Comparison of ENCODE assay signal across 25 cellular contexts in the genomic region with DNA sequence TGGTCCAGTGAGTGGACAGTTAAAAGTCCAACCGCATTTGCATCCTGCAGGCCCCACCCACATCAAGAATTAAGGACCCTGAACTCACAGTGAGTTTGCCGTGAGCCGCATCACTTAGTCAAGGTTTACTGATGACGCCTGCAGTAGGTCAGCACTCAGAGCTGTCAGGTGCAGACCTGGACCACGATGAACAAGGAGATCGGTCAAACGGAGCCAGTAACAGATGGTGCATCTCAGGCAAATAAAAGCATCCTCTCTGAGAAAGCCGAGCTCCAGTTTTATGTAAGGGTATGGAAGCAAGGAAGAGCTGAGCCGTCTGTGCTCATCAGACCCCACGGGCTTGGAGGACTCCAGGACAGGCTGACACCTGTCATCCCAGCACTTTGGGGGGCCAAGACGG. TPM values are rescaled to one million over a fixed set of nuclear protein-coding genes. Genes with fewer than 3 reads are reported as not detected.
DNase-seq lines count a peak whose midpoint lies in the region; TF ChIP-seq lines count a peak whose summit lies in the region.
"Had no signal": no experiment of that assay in that cellular context is flagged by ENCODE, and none has a peak within 500 bp of the region (broad histone marks: within the 10 kb centered on the region; RNA-seq: fewer than 3 reads in every experiment).

No MANE protein-coding gene starts in this region.

- H4K20me1 ChIP-seq in neural progenitor cell (ENCODE audit: low read depth), result no peaks in the 10 kb centered on the region

- H3K27ac ChIP-seq in neural progenitor cell (no peak overlapping the region), right atrium auricular region (no peak overlapping the region)
- H3K27ac ChIP-seq: 22Rv1, GM23248, Peyer's patch had no signal

- H3K27me3 Mint-ChIP-seq in neural progenitor cell (ENCODE audit: insufficient read depth, low read depth), result peaks cover 8% of the 10 kb centered on the region
- H3K27me3 Mint-ChIP-seq: B cell had no signal

- H3K27me3 ChIP-seq in neural progenitor cell (no peaks in the 10 kb centered on the region), right atrium auricular region (no peaks in the 10 kb centered on the region)
- H3K27me3 ChIP-seq: Peyer's patch had no signal

- H3K4me1 Mint-ChIP-seq in neural progenitor cell, result peaks cover 27% of the 10 kb centered on the region

- H3K27ac Mint-ChIP-seq in neural progenitor cell, result no peak overlapping the region
- H3K27ac Mint-ChIP-seq: B cell had no signal

- peaks cover 25% of the 10 kb centered on the region for H3K79me2 ChIP-seq in neural progenitor cell (ENCODE audit: low read depth)

- no peak for TF ChIP-seq CTCF in neural progenitor cell (IDR thresholded peaks at IDR 0.05)
- TF ChIP-seq CTCF in right atrium auricular region (IDR thresholded peaks at IDR 0.05), result no peak

- no peaks in the 10 kb centered on the region for H3K9me3 Mint-ChIP-seq in neural progenitor cell

- H3K9me3 ChIP-seq in neural progenitor cell (ENCODE audit: low read depth) (no peaks in the 10 kb centered on the region), right atrium auricular region (no peaks in the 10 kb centered on the region)
- H3K9me3 ChIP-seq: Peyer's patch had no signal

- H3K4me2 ChIP-seq in neural progenitor cell, result no peak overlapping the region

- no peak overlapping the region for H2AFZ ChIP-seq in neural progenitor cell (replicated peaks)
- H2AFZ ChIP-seq: GM23248 had no signal

- H3K36me3 ChIP-seq in neural progenitor cell (no peaks in the 10 kb centered on the region), right atrium auricular region (no peaks in the 10 kb centered on the region)
- H3K36me3 ChIP-seq: Peyer's patch had no signal

- no peak overlapping the region for H3K4me3 ChIP-seq in neural progenitor cell
- H3K4me3 ChIP-seq in right atrium auricular region, result no peak overlapping the region
- H3K4me3 ChIP-seq: GM23248, Peyer's patch had no signal

- peak; percentile 36 for DNase-seq in NCI-H2171 treated with DMSO at 0.1 percent for 48 hours (lab: John Stamatoyannopoulos, UW)
- DNase-seq in NCI-H2171 (lab: John Stamatoyannopoulos, UW), result no peak
- DNase-seq in NAMALWA (ENCODE audit: low spot score), result peak; percentile 77
- DNase-seq in cerebellum (ENCODE audit: low spot score), result peak; percentile 57
- no peak for DNase-seq in neural progenitor cell (ENCODE audit: low spot score)
- DNase-seq in right atrium auricular region (ENCODE audit: low spot score), result no peak
- DNase-seq in stimulated activated naive CD4-positive, alpha-beta T cell (lab: John Stamatoyannopoulos, UW), result no peak
- no peak for DNase-seq in NCI-H2029 treated with DMSO at 0.1 percent for 48 hours (lab: John Stamatoyannopoulos, UW)
- DNase-seq: Calu3; DMS79 treated with DMSO at 0.1 percent for 48 hours; GM23248; H7; KG1; MM.1S; NCI-H1048; NCI-H1694; NCI-H2081; NCI-H82; NK-92 treated with Interleukin-12 subunit alpha and Interleukin-12 subunit beta, amount 100 ng/mL, for 24 hours; OCI-M1; Peyer's patch; SHP77 treated with DMSO at 0.1 percent for 48 hours; SW 1271 had no signal

- H3K4me1 ChIP-seq in neural progenitor cell (peaks cover 21% of the 10 kb centered on the region), right atrium auricular region (peaks cover 0 to 5% of the 10 kb centered on the region in 2 donors)

- no peaks in the 10 kb centered on the region for H3F3A ChIP-seq in neural progenitor cell (ENCODE audit: low read depth)

- peak overlapping the region; percentile 67 for H3K4me3 Mint-ChIP-seq in neural progenitor cell
- H3K4me3 Mint-ChIP-seq: B cell had no signal

- no peak overlapping the region for H3K9ac ChIP-seq in neural progenitor cell
- H3K9ac ChIP-seq: GM23248 had no signal

- H3K36me3 Mint-ChIP-seq in neural progenitor cell, result peaks cover 9% of the 10 kb centered on the region

RNA-seq across cellular contexts. Expression of a gene that starts 4.5 kb away (rescaled TPM):
- 8.2 TPM for total RNA-seq in cerebellum
- 9.0 and 10.4 TPM in 2 replicates for total RNA-seq in neural progenitor cell (ENCODE audit: low replicate concordance)
- 1 to 10 TPM; 2.6 to 4.2 TPM for total RNA-seq in right atrium auricular region

Comparison
In these comparisons a context has a peak if more than half of its experiments do, and no peak if none do; other contexts are left out.
1. DNase-seq: peak in NCI-H2171 treated with DMSO at 0.1 percent for 48 hours (single experiment), NAMALWA (single experiment) and cerebellum (single experiment); none in NCI-H2171 (single experiment), neural progenitor cell (single experiment), right atrium auricular region (single experiment), stimulated activated naive CD4-positive, alpha-beta T cell (0 of 6) and NCI-H2029 treated with DMSO at 0.1 percent for 48 hours (single experiment).